In genomic region chr2:177906041-177906718, GRCh38 we compare ENCODE assay signal across 8 cellular contexts.
DNase-seq lines count a peak whose midpoint lies in the region; ATAC-seq and TF ChIP-seq lines count a peak whose summit lies in the region.

No MANE protein-coding gene starts in this region.

- no peaks in the 10 kb centered on the region for H3K79me2 ChIP-seq in GM23338 (replicated peaks; ENCODE audit: insufficient read depth)
- H3K79me2 ChIP-seq in KMS-11 (ENCODE audit: insufficient read depth, low read depth): no peaks in the 10 kb centered on the region

- H3K4me3 ChIP-seq in GM12864 (ENCODE audit: low read depth, low read length): no peak overlapping the region
- H3K4me3 ChIP-seq in GM23338: no peak overlapping the region
- no peak overlapping the region for H3K4me3 ChIP-seq in KMS-11 (IDR thresholded peaks at IDR 0.05; ENCODE audit: insufficient read depth, low read depth, low read length)
- H3K4me3 ChIP-seq in gastrocnemius medialis: no peak overlapping the region

- H3K4me2 ChIP-seq in GM23338 (peak overlapping the region; percentile 36; the same call in 1 of the 2 replicates), KMS-11 (0 out of 2 replicates have a peak overlapping the region, but pooled peaks have one; percentile 5)

- no peaks in the 10 kb centered on the region for H3K27me3 Mint-ChIP-seq in GM23338 (ENCODE audit: insufficient read depth, low read depth, poor library complexity)
- H3K27me3 Mint-ChIP-seq in activated naive CD4-positive, alpha-beta T cell treated with anti-CD3 and anti-CD28 coated beads, Interleukin-2, amount 10 ng/mL, durations not matched to agents 7 days and 5 days: peaks cover 4% of the 10 kb centered on the region

- DNase-seq in GM12864 (ENCODE audit: low read depth) (peak; percentile 21), GM23338 (ENCODE audit: low spot score) (peak; percentile 86), RPMI7951 (ENCODE audit: low read depth) (peak; percentile 52), left ventricle myocardium superior (peak; percentile 46), gastrocnemius medialis (peak in 1 of 2 donors; percentile 27), T1000 (lab: John Stamatoyannopoulos, UW) (no peak)
- DNase-seq in activated naive CD4-positive, alpha-beta T cell treated with anti-CD3 and anti-CD28 coated beads, Interleukin-2, amount 10 ng/mL, durations not matched to agents 7 days and 5 days: peak; percentile 74

- no peaks in the 10 kb centered on the region for H3K27me3 ChIP-seq in GM23338 (ENCODE audit: insufficient read depth)
- H3K27me3 ChIP-seq in KMS-11 (ENCODE audit: insufficient read depth, low read depth): no peaks in the 10 kb centered on the region
- H3K27me3 ChIP-seq in gastrocnemius medialis: no peaks in the 10 kb centered on the region

- H3K9me3 ChIP-seq in gastrocnemius medialis: no peaks in the 10 kb centered on the region

- peaks cover 3% of the 10 kb centered on the region for H3K4me1 Mint-ChIP-seq in GM23338
- H3K4me1 Mint-ChIP-seq in activated naive CD4-positive, alpha-beta T cell treated with anti-CD3 and anti-CD28 coated beads, Interleukin-2, amount 10 ng/mL, durations not matched to agents 7 days and 5 days: peaks cover 6% of the 10 kb centered on the region

- H3K4me1 ChIP-seq in GM23338 (ENCODE audit: insufficient read depth) (no peaks in the 10 kb centered on the region), KMS-11 (ENCODE audit: low read depth, poor library complexity, severe bottlenecking) (peaks cover 17% of the 10 kb centered on the region), gastrocnemius medialis (peaks cover 0 to 13% of the 10 kb centered on the region in 2 donors)

- H3K9me2 ChIP-seq in GM23338 (ENCODE audit: insufficient read depth): no peaks in the 10 kb centered on the region

- H3K4me3 Mint-ChIP-seq in GM23338: no peak overlapping the region
- no peak overlapping the region for H3K4me3 Mint-ChIP-seq in activated naive CD4-positive, alpha-beta T cell treated with anti-CD3 and anti-CD28 coated beads, Interleukin-2, amount 10 ng/mL, durations not matched to agents 7 days and 5 days

- peak; percentile 91 for TF ChIP-seq CTCF in GM12864 (IDR thresholded peaks at IDR 0.05; ENCODE audit: low read depth, low read length, missing control alignments)
- peak; percentile 90 to 99 for TF ChIP-seq CTCF in GM23338 (conservative IDR thresholded peaks at IDR 0.05; ENCODE audit: low read depth in 2 of 2)
- TF ChIP-seq CTCF in KMS-11 (conservative IDR thresholded peaks at IDR 0.05; ENCODE audit: low read depth, low read length): peak; percentile 97
- peak; percentile 45 to 74 (median 59) for TF ChIP-seq CTCF in gastrocnemius medialis (IDR thresholded peaks at IDR 0.05 in 4 of 5, conservative IDR thresholded peaks at IDR 0.05 in 1 of 5)

- in situ Hi-C loops in gastrocnemius medialis (cut with MboI; ENCODE audit: low sequenced_read_pairs in 4 of 4): no loop called here

- H3K27ac ChIP-seq in GM23338 (ENCODE audit: low read depth): no peak overlapping the region
- H3K27ac ChIP-seq in KMS-11: no peak overlapping the region
- H3K27ac ChIP-seq in gastrocnemius medialis: no peak overlapping the region

- intact Hi-C loops in left ventricle myocardium superior (cut with micrococcal nuclease): no loop called here
- intact Hi-C loops in gastrocnemius medialis (cut with DNase I; ENCODE audit: low total_unique reads): no loop called here

- ATAC-seq in GM23338: peak; percentile 99
- peak; percentile 30 for ATAC-seq in left ventricle myocardium superior
- peak; percentile 43 to 68 for ATAC-seq in gastrocnemius medialis

- TF ChIP-seq POLR2A in gastrocnemius medialis (IDR thresholded peaks at IDR 0.05): no peak

- no peaks in the 10 kb centered on the region for H4K20me1 ChIP-seq in GM23338 (replicated peaks; ENCODE audit: insufficient read depth)
- no peaks in the 10 kb centered on the region for H4K20me1 ChIP-seq in KMS-11 (ENCODE audit: insufficient read depth)

- H3K9me3 Mint-ChIP-seq in GM23338: no peaks in the 10 kb centered on the region
- no peaks in the 10 kb centered on the region for H3K9me3 Mint-ChIP-seq in activated naive CD4-positive, alpha-beta T cell treated with anti-CD3 and anti-CD28 coated beads, Interleukin-2, amount 10 ng/mL, durations not matched to agents 7 days and 5 days

- peak overlapping the region; percentile 87; the same call in 1 of the 2 replicates for H2AFZ ChIP-seq in GM23338
- peak overlapping the region; percentile 47 for H2AFZ ChIP-seq in KMS-11 (ENCODE audit: low read depth)

- no peak overlapping the region for H3K9ac ChIP-seq in KMS-11

- CTCF ChIA-PET in activated naive CD4-positive, alpha-beta T cell treated with anti-CD3 and anti-CD28 coated beads, Interleukin-2, amount 10 ng/mL, durations not matched to agents 7 days and 5 days (lab: Charles Lee): interaction anchor here (0.7 to 1.2 kb wide), 3 partner anchors 9 to 114 kb away, joined by 3 to 4 read pairs (median 3); no protein-coding TSS in a partner anchor

- no peaks in the 10 kb centered on the region for H3K36me3 Mint-ChIP-seq in GM23338 (ENCODE audit: low read depth)
- no peaks in the 10 kb centered on the region for H3K36me3 Mint-ChIP-seq in activated naive CD4-positive, alpha-beta T cell treated with anti-CD3 and anti-CD28 coated beads, Interleukin-2, amount 10 ng/mL, durations not matched to agents 7 days and 5 days

- H3F3A ChIP-seq in GM23338 (replicated peaks; ENCODE audit: low read depth): no peaks in the 10 kb centered on the region

- H3K27ac Mint-ChIP-seq in GM23338: no peak overlapping the region
- H3K27ac Mint-ChIP-seq in activated naive CD4-positive, alpha-beta T cell treated with anti-CD3 and anti-CD28 coated beads, Interleukin-2, amount 10 ng/mL, durations not matched to agents 7 days and 5 days: no peak overlapping the region

- H3K36me3 ChIP-seq in GM23338 (ENCODE audit: insufficient read depth) (no peaks in the 10 kb centered on the region), KMS-11 (ENCODE audit: insufficient read depth) (no peaks in the 10 kb centered on the region), gastrocnemius medialis (no peaks in the 10 kb centered on the region)

TF ChIP-seq in GM23338, 12 proteins besides CTCF, POLR2A, EP300 and RAD21:
- TF ChIP-seq REST (IDR thresholded peaks at IDR 0.05; ENCODE audit: unreplicated experiment) (no peak), POLR2AphosphoS5 (IDR thresholded peaks at IDR 0.05; ENCODE audit: low read depth) (no peak), NANOG (IDR thresholded peaks at IDR 0.05; ENCODE audit: borderline replicate concordance) (no peak)

Comparison
In these comparisons a context has a peak if more than half of its experiments do, and no peak if none do; other contexts are left out.
1. ATAC-seq: peak in every context shown above with its lines; median percentile 99 in GM23338; 56 in gastrocnemius medialis; 30 in left ventricle myocardium superior.